ENCODE assay signal across 1 cellular context in the genomic region with DNA sequence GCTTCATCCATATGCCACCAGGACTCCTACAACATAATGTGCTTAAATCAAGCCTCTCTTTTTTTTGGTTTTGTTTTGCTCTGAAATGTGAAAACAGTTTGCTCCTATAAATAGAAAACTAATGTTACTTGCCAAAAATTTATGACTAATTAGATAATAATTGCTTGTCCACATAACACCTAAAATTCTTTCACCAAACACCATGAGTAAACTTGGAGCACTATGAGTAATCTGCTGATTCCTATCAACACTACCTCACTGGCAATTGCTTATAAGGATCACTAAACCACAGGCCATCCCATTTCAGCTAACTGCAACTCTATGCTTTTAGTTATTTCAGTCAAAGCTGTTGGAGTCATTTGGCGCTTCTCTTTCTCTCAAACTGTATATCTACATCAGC.
TF ChIP-seq lines count a peak whose summit lies in the region.

No MANE protein-coding gene starts in this region.

TF ChIP-seq in GM23338, 12 proteins besides CTCF, POLR2A, EP300 and RAD21 (continued from another document):
- TF ChIP-seq, protein P1, sequence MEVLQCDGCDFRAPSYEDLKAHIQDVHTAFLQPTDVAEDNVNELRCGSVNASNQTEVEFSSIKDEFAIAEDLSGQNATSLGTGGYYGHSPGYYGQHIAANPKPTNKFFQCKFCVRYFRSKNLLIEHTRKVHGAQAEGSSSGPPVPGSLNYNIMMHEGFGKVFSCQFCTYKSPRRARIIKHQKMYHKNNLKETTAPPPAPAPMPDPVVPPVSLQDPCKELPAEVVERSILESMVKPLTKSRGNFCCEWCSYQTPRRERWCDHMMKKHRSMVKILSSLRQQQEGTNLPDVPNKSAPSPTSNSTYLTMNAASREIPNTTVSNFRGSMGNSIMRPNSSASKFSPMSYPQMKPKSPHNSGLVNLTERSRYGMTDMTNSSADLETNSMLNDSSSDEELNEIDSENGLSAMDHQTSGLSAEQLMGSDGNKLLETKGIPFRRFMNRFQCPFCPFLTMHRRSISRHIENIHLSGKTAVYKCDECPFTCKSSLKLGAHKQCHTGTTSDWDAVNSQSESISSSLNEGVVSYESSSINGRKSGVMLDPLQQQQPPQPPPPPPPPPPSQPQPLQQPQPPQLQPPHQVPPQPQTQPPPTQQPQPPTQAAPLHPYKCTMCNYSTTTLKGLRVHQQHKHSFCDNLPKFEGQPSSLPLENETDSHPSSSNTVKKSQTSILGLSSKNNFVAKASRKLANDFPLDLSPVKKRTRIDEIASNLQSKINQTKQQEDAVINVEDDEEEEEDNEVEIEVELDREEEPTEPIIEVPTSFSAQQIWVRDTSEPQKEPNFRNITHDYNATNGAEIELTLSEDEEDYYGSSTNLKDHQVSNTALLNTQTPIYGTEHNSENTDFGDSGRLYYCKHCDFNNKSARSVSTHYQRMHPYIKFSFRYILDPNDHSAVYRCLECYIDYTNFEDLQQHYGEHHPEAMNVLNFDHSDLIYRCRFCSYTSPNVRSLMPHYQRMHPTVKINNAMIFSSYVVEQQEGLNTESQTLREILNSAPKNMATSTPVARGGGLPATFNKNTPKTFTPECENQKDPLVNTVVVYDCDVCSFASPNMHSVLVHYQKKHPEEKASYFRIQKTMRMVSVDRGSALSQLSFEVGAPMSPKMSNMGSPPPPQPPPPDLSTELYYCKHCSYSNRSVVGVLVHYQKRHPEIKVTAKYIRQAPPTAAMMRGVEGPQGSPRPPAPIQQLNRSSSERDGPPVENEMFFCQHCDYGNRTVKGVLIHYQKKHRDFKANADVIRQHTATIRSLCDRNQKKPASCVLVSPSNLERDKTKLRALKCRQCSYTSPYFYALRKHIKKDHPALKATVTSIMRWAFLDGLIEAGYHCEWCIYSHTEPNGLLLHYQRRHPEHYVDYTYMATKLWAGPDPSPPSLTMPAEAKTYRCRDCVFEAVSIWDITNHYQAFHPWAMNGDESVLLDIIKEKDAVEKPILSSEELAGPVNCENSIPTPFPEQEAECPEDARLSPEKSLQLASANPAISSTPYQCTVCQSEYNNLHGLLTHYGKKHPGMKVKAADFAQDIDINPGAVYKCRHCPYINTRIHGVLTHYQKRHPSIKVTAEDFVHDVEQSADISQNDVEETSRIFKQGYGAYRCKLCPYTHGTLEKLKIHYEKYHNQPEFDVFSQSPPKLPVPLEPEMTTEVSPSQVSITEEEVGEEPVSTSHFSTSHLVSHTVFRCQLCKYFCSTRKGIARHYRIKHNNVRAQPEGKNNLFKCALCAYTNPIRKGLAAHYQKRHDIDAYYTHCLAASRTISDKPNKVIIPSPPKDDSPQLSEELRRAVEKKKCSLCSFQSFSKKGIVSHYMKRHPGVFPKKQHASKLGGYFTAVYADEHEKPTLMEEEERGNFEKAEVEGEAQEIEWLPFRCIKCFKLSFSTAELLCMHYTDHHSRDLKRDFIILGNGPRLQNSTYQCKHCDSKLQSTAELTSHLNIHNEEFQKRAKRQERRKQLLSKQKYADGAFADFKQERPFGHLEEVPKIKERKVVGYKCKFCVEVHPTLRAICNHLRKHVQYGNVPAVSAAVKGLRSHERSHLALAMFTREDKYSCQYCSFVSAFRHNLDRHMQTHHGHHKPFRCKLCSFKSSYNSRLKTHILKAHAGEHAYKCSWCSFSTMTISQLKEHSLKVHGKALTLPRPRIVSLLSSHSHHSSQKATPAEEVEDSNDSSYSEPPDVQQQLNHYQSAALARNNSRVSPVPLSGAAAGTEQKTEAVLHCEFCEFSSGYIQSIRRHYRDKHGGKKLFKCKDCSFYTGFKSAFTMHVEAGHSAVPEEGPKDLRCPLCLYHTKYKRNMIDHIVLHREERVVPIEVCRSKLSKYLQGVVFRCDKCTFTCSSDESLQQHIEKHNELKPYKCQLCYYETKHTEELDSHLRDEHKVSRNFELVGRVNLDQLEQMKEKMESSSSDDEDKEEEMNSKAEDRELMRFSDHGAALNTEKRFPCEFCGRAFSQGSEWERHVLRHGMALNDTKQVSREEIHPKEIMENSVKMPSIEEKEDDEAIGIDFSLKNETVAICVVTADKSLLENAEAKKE (CRISPR knock-in tag; IDR thresholded peaks at IDR 0.05): no peak
- TF ChIP-seq CREB1 (CRISPR knock-in tag; IDR thresholded peaks at IDR 0.05; ENCODE audit: low read depth) (no peak), NANOG (IDR thresholded peaks at IDR 0.05; ENCODE audit: borderline replicate concordance) (no peak), ZNF331 (CRISPR knock-in tag; IDR thresholded peaks at IDR 0.05; ENCODE audit: low read depth) (no peak), JUNB (IDR thresholded peaks at IDR 0.05; ENCODE audit: unreplicated experiment) (no peak)
- TF ChIP-seq, protein P2, sequence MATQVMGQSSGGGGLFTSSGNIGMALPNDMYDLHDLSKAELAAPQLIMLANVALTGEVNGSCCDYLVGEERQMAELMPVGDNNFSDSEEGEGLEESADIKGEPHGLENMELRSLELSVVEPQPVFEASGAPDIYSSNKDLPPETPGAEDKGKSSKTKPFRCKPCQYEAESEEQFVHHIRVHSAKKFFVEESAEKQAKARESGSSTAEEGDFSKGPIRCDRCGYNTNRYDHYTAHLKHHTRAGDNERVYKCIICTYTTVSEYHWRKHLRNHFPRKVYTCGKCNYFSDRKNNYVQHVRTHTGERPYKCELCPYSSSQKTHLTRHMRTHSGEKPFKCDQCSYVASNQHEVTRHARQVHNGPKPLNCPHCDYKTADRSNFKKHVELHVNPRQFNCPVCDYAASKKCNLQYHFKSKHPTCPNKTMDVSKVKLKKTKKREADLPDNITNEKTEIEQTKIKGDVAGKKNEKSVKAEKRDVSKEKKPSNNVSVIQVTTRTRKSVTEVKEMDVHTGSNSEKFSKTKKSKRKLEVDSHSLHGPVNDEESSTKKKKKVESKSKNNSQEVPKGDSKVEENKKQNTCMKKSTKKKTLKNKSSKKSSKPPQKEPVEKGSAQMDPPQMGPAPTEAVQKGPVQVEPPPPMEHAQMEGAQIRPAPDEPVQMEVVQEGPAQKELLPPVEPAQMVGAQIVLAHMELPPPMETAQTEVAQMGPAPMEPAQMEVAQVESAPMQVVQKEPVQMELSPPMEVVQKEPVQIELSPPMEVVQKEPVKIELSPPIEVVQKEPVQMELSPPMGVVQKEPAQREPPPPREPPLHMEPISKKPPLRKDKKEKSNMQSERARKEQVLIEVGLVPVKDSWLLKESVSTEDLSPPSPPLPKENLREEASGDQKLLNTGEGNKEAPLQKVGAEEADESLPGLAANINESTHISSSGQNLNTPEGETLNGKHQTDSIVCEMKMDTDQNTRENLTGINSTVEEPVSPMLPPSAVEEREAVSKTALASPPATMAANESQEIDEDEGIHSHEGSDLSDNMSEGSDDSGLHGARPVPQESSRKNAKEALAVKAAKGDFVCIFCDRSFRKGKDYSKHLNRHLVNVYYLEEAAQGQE (IDR thresholded peaks at IDR 0.05; ENCODE audit: unreplicated experiment): no peak
